21 cellular contexts compared by ENCODE assay signal in genomic region chr3:25461946-25462345, GRCh38. TPM values are rescaled to one million over a fixed set of nuclear protein-coding genes. Genes with fewer than 3 reads are reported as not detected.
"Had no signal": no experiment of that assay in that cellular context is flagged by ENCODE, and none has a peak within 500 bp of the region (broad histone marks: within the 10 kb centered on the region; RNA-seq: fewer than 3 reads in every experiment).

No MANE protein-coding gene starts in this region.

- H3K27me3 Mint-ChIP-seq: activated T-cell treated with anti-CD3 and anti-CD28 coated beads, Interleukin-2, amount 50 U/mL, for 24 hours; brain had no signal

- H3K27ac ChIP-seq: heart right ventricle, sigmoid colon, testis, upper lobe of left lung had no signal

- H3K4me1 ChIP-seq: testis had no signal

- H3K4me1 Mint-ChIP-seq: activated T-helper 17 cell treated with anti-CD3 and anti-CD28 coated beads, Interleukin-2, amount 50 U/mL, for 72 hours had no signal

- H3K4me3 ChIP-seq: heart right ventricle, lung, sigmoid colon, testis, upper lobe of left lung had no signal

- H3K27me3 ChIP-seq: heart right ventricle, sigmoid colon, testis, upper lobe of left lung had no signal

- H3K36me3 Mint-ChIP-seq: activated naive CD4-positive, alpha-beta T cell treated with anti-CD3 and anti-CD28 coated beads, Interleukin-2, amount 50 U/mL, for 72 hours; brain had no signal

- FAIRE-seq: colon had no signal

- H3K9me3 Mint-ChIP-seq: activated naive CD4-positive, alpha-beta T cell treated with anti-CD3 and anti-CD28 coated beads, Interleukin-2, amount 50 U/mL, for 72 hours; activated T-cell treated with anti-CD3 and anti-CD28 coated beads, Interleukin-2, amount 50 U/mL, for 24 hours; activated T-helper 17 cell treated with anti-CD3 and anti-CD28 coated beads, Interleukin-2, amount 50 U/mL, for 72 hours; brain had no signal

- DNase-seq: activated CD4-positive, alpha-beta T cell treated with anti-CD3 and anti-CD28 coated beads for 1 hour; activated CD8-positive, alpha-beta memory T cell treated with anti-CD3 and anti-CD28 coated beads, Interleukin-2, amount 50 U/mL, for 4 hours; activated T-cell treated with anti-CD3 and anti-CD28 coated beads, Interleukin-2, amount 50 U/mL, for 24 hours; aorta; central memory CD4-positive, alpha-beta T cell; effector memory CD4-positive, alpha-beta T cell; heart right ventricle; occipital lobe; posterior cingulate gyrus; sigmoid colon; stimulated activated CD4-positive, alpha-beta T cell treated with anti-CD3 and anti-CD28 coated beads, Interleukin-4, amount 100 ng/mL, for 1 hour; stimulated activated naive CD4-positive, alpha-beta T cell; T-helper 9 cell; testis; upper lobe of left lung had no signal

- H3K36me3 ChIP-seq: upper lobe of left lung had no signal

- H3K9me3 ChIP-seq: heart right ventricle, sigmoid colon, testis, upper lobe of left lung had no signal

- H3K27ac Mint-ChIP-seq: activated naive CD4-positive, alpha-beta T cell treated with anti-CD3 and anti-CD28 coated beads, Interleukin-2, amount 50 U/mL, for 72 hours; activated T-cell treated with anti-CD3 and anti-CD28 coated beads, Interleukin-2, amount 50 U/mL, for 24 hours; activated T-helper 17 cell treated with anti-CD3 and anti-CD28 coated beads, Interleukin-2, amount 50 U/mL, for 72 hours had no signal

- H3K4me3 Mint-ChIP-seq: activated T-cell treated with anti-CD3 and anti-CD28 coated beads, Interleukin-2, amount 50 U/mL, for 24 hours; activated T-helper 17 cell treated with anti-CD3 and anti-CD28 coated beads, Interleukin-2, amount 50 U/mL, for 72 hours; brain had no signal

- ATAC-seq: activated naive CD4-positive, alpha-beta T cell treated with anti-CD3 and anti-CD28 coated beads, Interleukin-2, amount 50 U/mL, for 72 hours; activated T-helper 17 cell treated with anti-CD3 and anti-CD28 coated beads, Interleukin-2, amount 50 U/mL, for 72 hours; heart right ventricle had no signal

RNA-seq across cellular contexts. Expression of gene RARB, which starts 33.9 kb away (rescaled TPM):
- total RNA-seq: activated naive CD4-positive, alpha-beta T cell treated with anti-CD3 and anti-CD28 coated beads, Interleukin-2, amount 50 U/mL, for 72 hours; activated T-helper 17 cell treated with anti-CD3 and anti-CD28 coated beads, Interleukin-2, amount 50 U/mL, for 72 hours; T-helper 1 cell treated with Interleukin-12 subunit alpha and Interleukin-12 subunit beta and Interleukin-4 antibody, amounts not matched to agents 30 ng/mL and 1 ng/mL, for 36 hours had no signal
